In genomic region chr14:21917699-21918436, GRCh38 we compare ENCODE assay signal across 8 cellular contexts.
DNase-seq lines count a peak whose midpoint lies in the region; ATAC-seq and TF ChIP-seq lines count a peak whose summit lies in the region.

No MANE protein-coding gene starts in this region.

- peaks cover 77% of the 10 kb centered on the region for H3K4me1 Mint-ChIP-seq in activated CD4-positive, alpha-beta T cell treated with anti-CD3 and anti-CD28 coated beads, Interleukin-2, amount 10 ng/mL, durations not matched to agents 7 days and 5 days

- H3K27me3 Mint-ChIP-seq in activated CD4-positive, alpha-beta T cell treated with anti-CD3 and anti-CD28 coated beads, Interleukin-2, amount 10 ng/mL, durations not matched to agents 7 days and 5 days, result no peaks in the 10 kb centered on the region

- H3K36me3 Mint-ChIP-seq in activated CD4-positive, alpha-beta T cell treated with anti-CD3 and anti-CD28 coated beads, Interleukin-2, amount 10 ng/mL, durations not matched to agents 7 days and 5 days (ENCODE audit: low read depth), result peaks cover 18% of the 10 kb centered on the region

- peak overlapping the region; percentile 72 for H3K4me3 Mint-ChIP-seq in activated CD4-positive, alpha-beta T cell treated with anti-CD3 and anti-CD28 coated beads, Interleukin-2, amount 10 ng/mL, durations not matched to agents 7 days and 5 days

- H3K4me1 ChIP-seq in endocrine pancreas (ENCODE audit: control insufficient read depth, insufficient read depth, low read length), result peaks cover 4% of the 10 kb centered on the region
- peaks cover 31% of the 10 kb centered on the region for H3K4me1 ChIP-seq in mucosa of stomach (ENCODE audit: control insufficient read depth, insufficient read depth, low read length)
- no peaks in the 10 kb centered on the region for H3K4me1 ChIP-seq in testis

- WGBS in testis, 2 donors, result 20 to 23% methylated on average over 4 of the region's 4 CpGs

- H3K27ac ChIP-seq in testis, result no peak overlapping the region

- peak overlapping the region; percentile 78 for H3K27ac Mint-ChIP-seq in activated CD4-positive, alpha-beta T cell treated with anti-CD3 and anti-CD28 coated beads, Interleukin-2, amount 10 ng/mL, durations not matched to agents 7 days and 5 days

- H3K36me3 ChIP-seq in endocrine pancreas (ENCODE audit: control insufficient read depth, insufficient read depth, low read length) (no peaks in the 10 kb centered on the region), mucosa of stomach (ENCODE audit: control insufficient read depth, insufficient read depth, low read length) (no peaks in the 10 kb centered on the region), testis (ENCODE audit: low read depth, missing control alignments) (no peaks in the 10 kb centered on the region)

- TF ChIP-seq CTCF in testis (IDR thresholded peaks at IDR 0.05), result peak in 2 of 3 experiments; percentile 9 to 57

- no peak for TF ChIP-seq POLR2A in testis (IDR thresholded peaks at IDR 0.05)

- H3K9ac ChIP-seq in endocrine pancreas (ENCODE audit: control insufficient read depth, insufficient read depth, low read length) (no peak overlapping the region), mucosa of stomach (ENCODE audit: low read length) (peak overlapping the region; percentile 20)

- POLR2A ChIA-PET in activated CD4-positive, alpha-beta T cell treated with anti-CD3 and anti-CD28 coated beads, Interleukin-2, amount 10 ng/mL, durations not matched to agents 7 days and 5 days (lab: Charles Lee), result no interaction called here

- CTCF ChIA-PET in activated CD4-positive, alpha-beta T cell treated with anti-CD3 and anti-CD28 coated beads, Interleukin-2, amount 10 ng/mL, durations not matched to agents 7 days and 5 days (lab: Charles Lee), result interaction anchor here (0.9 to 2.6 kb wide), 19 partner anchors 9 to 652 kb away, joined by 3 to 13 read pairs (median 4); no protein-coding TSS in a partner anchor

- H3K9me3 ChIP-seq in endocrine pancreas (ENCODE audit: control insufficient read depth, low read length), result no peaks in the 10 kb centered on the region
- no peaks in the 10 kb centered on the region for H3K9me3 ChIP-seq in mucosa of stomach (ENCODE audit: control insufficient read depth, low read length)
- no peaks in the 10 kb centered on the region for H3K9me3 ChIP-seq in testis

- intact Hi-C loops in testis (cut with DNase I; ENCODE audit: low total_unique reads), result no loop called here

- H3K4me3 ChIP-seq in endocrine pancreas (ENCODE audit: control insufficient read depth, insufficient read depth, low read length) (peak overlapping the region; percentile 38), mucosa of stomach (ENCODE audit: low read length) (no peak overlapping the region), testis (no peak overlapping the region)

- peak; percentile 32 for ATAC-seq in GM19468 (IDR thresholded peaks at IDR 0.05; ENCODE audit: extremely low read depth, unreplicated experiment)

- peaks cover 10% of the 10 kb centered on the region for H3K9me3 Mint-ChIP-seq in activated CD4-positive, alpha-beta T cell treated with anti-CD3 and anti-CD28 coated beads, Interleukin-2, amount 10 ng/mL, durations not matched to agents 7 days and 5 days

- peak; percentile 14 for DNase-seq in COLO668 (lab: John Stamatoyannopoulos, UW; ENCODE audit: unreplicated experiment)
- peak; percentile 39 for DNase-seq in NCI-H1694 (lab: John Stamatoyannopoulos, UW)
- DNase-seq in activated CD4-positive, alpha-beta T cell treated with anti-CD3 and anti-CD28 coated beads, Interleukin-2, amount 10 ng/mL, durations not matched to agents 7 days and 5 days, result peak; percentile 81
- peak; percentile 64 for DNase-seq in testis
- DNase-seq in UCSD-AML1 (lab: John Stamatoyannopoulos, UW; ENCODE audit: unreplicated experiment), result no peak

- H3K27me3 ChIP-seq in endocrine pancreas (ENCODE audit: control insufficient read depth, insufficient read depth, low read length) (no peaks in the 10 kb centered on the region), mucosa of stomach (ENCODE audit: control insufficient read depth, insufficient read depth, low read length) (no peaks in the 10 kb centered on the region), testis (no peaks in the 10 kb centered on the region)
